In the genomic region with DNA sequence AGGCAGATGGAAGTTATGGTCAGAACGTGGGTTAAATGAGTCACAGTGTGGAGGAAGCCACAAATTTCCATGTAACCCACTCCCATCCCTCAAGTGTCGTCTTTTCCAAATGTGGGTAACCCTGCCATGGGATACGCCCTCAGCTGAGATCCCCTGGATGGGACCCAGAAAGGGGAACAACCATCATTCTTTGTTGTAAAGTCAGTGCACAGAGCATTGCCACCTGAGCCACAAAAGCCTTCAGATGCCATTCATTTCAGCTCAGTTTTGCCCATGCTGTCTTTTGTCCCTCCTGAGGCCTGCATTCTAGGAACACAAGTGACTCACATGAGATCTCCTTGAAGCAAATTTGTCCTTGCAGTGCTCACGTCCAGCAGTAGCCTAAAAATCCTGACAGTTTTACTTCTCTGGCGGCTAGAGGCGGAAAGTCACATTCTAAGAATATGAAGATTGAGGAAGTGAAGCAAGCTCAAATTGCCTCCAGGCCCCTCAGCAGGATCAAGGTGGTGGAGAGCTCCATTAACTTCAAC, we compare ENCODE assay signal across 1 cellular context.
TF ChIP-seq lines count a peak whose summit lies in the region.

No MANE protein-coding gene starts in this region.

TF ChIP-seq in GM12878, 131 proteins besides CTCF, POLR2A, EP300 and RAD21 (continued from another document):
- TF ChIP-seq, protein P1, sequence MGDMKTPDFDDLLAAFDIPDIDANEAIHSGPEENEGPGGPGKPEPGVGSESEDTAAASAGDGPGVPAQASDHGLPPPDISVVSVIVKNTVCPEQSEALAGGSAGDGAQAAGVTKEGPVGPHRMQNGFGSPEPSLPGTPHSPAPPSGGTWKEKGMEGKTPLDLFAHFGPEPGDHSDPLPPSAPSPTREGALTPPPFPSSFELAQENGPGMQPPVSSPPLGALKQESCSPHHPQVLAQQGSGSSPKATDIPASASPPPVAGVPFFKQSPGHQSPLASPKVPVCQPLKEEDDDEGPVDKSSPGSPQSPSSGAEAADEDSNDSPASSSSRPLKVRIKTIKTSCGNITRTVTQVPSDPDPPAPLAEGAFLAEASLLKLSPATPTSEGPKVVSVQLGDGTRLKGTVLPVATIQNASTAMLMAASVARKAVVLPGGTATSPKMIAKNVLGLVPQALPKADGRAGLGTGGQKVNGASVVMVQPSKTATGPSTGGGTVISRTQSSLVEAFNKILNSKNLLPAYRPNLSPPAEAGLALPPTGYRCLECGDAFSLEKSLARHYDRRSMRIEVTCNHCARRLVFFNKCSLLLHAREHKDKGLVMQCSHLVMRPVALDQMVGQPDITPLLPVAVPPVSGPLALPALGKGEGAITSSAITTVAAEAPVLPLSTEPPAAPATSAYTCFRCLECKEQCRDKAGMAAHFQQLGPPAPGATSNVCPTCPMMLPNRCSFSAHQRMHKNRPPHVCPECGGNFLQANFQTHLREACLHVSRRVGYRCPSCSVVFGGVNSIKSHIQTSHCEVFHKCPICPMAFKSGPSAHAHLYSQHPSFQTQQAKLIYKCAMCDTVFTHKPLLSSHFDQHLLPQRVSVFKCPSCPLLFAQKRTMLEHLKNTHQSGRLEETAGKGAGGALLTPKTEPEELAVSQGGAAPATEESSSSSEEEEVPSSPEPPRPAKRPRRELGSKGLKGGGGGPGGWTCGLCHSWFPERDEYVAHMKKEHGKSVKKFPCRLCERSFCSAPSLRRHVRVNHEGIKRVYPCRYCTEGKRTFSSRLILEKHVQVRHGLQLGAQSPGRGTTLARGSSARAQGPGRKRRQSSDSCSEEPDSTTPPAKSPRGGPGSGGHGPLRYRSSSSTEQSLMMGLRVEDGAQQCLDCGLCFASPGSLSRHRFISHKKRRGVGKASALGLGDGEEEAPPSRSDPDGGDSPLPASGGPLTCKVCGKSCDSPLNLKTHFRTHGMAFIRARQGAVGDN (IDR thresholded peaks at IDR 0.05) = 0 out of 2 replicates have a peak, but pooled peaks have one; percentile 19
- peak; percentile 79; the same call in 1 of the 2 replicates for TF ChIP-seq SPI1 (IDR thresholded peaks at IDR 0.05; ENCODE audit: borderline replicate concordance, insufficient read depth, low read depth, low read length)
- TF ChIP-seq ZNF217 (IDR thresholded peaks at IDR 0.05) = no peak
- TF ChIP-seq, protein P2, sequence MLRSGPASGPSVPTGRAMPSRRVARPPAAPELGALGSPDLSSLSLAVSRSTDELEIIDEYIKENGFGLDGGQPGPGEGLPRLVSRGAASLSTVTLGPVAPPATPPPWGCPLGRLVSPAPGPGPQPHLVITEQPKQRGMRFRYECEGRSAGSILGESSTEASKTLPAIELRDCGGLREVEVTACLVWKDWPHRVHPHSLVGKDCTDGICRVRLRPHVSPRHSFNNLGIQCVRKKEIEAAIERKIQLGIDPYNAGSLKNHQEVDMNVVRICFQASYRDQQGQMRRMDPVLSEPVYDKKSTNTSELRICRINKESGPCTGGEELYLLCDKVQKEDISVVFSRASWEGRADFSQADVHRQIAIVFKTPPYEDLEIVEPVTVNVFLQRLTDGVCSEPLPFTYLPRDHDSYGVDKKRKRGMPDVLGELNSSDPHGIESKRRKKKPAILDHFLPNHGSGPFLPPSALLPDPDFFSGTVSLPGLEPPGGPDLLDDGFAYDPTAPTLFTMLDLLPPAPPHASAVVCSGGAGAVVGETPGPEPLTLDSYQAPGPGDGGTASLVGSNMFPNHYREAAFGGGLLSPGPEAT (IDR thresholded peaks at IDR 0.05; ENCODE audit: low read depth) = peak; percentile 24; the same call in 1 of the 2 replicates
- TF ChIP-seq ZZZ3 (IDR thresholded peaks at IDR 0.05; ENCODE audit: control insufficient read depth, insufficient read length, low read depth) = no peak
- no peak for TF ChIP-seq SMAD5 (IDR thresholded peaks at IDR 0.05; ENCODE audit: low read depth)
- no peak for TF ChIP-seq SREBF2 (IDR thresholded peaks at IDR 0.05; ENCODE audit: low read length)
- TF ChIP-seq ATF2 (IDR thresholded peaks at IDR 0.05; ENCODE audit: low read length) = no peak
- TF ChIP-seq CHD2 (IDR thresholded peaks at IDR 0.05; ENCODE audit: borderline replicate concordance, low read depth, low read length) = no peak
- TF ChIP-seq REST (IDR thresholded peaks at IDR 0.05; ENCODE audit: low read depth, low read length) = no peak
- TF ChIP-seq SP1 (IDR thresholded peaks at IDR 0.05; ENCODE audit: low read depth, low read length) = no peak
- no peak for TF ChIP-seq NR2C1 (IDR thresholded peaks at IDR 0.05)
- TF ChIP-seq YBX1 (IDR thresholded peaks at IDR 0.05) = no peak
- TF ChIP-seq HDGF (IDR thresholded peaks at IDR 0.05) = no peak
- no peak for TF ChIP-seq POU2F2 (IDR thresholded peaks at IDR 0.05; ENCODE audit: borderline replicate concordance, low read depth, low read length)
- 0 out of 4 replicates have a peak, but pooled peaks of 1 of the 2 experiments have one; percentile 8 for TF ChIP-seq IKZF2 (IDR thresholded peaks at IDR 0.05)
- no peak for TF ChIP-seq ETV6 (conservative IDR thresholded peaks at IDR 0.05 in 1 of 2, IDR thresholded peaks at IDR 0.05 in 1 of 2; ENCODE audit: borderline replicate concordance in 1 of 2, low read depth in 1 of 2)
- TF ChIP-seq IKZF1 (conservative IDR thresholded peaks at IDR 0.05) = peak; percentile 38; the same call in 1 of the 2 replicates
- no peak for TF ChIP-seq CBX3 (IDR thresholded peaks at IDR 0.05; ENCODE audit: borderline replicate concordance, low read depth)
- 0 out of 2 replicates have a peak, but pooled peaks have one; percentile 22 for TF ChIP-seq DPF2 (IDR thresholded peaks at IDR 0.05)
TF ChIP-seq in GM12878: peak in this region for 6.
